In the genomic region with DNA sequence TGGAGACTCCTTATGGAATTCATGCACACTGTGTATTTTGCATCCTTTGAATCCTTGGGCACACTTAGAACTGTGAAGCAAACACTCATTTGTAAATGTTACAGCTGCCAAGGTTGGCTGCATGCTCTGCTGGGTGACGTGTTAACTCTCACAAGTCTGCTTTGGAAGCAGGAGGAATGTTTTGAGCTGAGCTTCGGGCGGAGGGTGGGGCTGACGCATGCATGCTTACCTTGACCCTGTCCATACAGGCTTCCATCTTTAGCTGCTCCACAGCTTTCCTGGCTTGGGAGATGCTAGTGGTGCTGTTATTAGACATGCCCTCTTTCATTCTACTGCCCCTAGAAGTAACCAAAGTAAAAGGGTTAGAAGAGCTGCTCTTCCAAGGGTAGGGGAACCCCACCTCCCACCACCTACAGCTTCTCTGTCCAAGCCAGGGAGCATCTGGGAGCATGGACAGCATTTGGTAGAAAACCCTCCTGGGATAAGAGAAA, we compare ENCODE assay signal across 1 cellular context.
TF ChIP-seq lines count a peak whose summit lies in the region.

No MANE protein-coding gene starts in this region.

TF ChIP-seq in GM12878, 131 proteins besides CTCF, POLR2A, EP300 and RAD21:
- TF ChIP-seq, protein P1, sequence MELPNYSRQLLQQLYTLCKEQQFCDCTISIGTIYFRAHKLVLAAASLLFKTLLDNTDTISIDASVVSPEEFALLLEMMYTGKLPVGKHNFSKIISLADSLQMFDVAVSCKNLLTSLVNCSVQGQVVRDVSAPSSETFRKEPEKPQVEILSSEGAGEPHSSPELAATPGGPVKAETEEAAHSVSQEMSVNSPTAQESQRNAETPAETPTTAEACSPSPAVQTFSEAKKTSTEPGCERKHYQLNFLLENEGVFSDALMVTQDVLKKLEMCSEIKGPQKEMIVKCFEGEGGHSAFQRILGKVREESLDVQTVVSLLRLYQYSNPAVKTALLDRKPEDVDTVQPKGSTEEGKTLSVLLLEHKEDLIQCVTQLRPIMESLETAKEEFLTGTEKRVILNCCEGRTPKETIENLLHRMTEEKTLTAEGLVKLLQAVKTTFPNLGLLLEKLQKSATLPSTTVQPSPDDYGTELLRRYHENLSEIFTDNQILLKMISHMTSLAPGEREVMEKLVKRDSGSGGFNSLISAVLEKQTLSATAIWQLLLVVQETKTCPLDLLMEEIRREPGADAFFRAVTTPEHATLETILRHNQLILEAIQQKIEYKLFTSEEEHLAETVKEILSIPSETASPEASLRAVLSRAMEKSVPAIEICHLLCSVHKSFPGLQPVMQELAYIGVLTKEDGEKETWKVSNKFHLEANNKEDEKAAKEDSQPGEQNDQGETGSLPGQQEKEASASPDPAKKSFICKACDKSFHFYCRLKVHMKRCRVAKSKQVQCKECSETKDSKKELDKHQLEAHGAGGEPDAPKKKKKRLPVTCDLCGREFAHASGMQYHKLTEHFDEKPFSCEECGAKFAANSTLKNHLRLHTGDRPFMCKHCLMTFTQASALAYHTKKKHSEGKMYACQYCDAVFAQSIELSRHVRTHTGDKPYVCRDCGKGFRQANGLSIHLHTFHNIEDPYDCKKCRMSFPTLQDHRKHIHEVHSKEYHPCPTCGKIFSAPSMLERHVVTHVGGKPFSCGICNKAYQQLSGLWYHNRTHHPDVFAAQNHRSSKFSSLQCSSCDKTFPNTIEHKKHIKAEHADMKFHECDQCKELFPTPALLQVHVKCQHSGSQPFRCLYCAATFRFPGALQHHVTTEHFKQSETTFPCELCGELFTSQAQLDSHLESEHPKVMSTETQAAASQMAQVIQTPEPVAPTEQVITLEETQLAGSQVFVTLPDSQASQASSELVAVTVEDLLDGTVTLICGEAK (IDR thresholded peaks at IDR 0.05; ENCODE audit: borderline replicate concordance), result no peak
- TF ChIP-seq PML (IDR thresholded peaks at IDR 0.05; ENCODE audit: low read length) (no peak), TARDBP (IDR thresholded peaks at IDR 0.05; ENCODE audit: borderline replicate concordance) (no peak)
